ENCODE assay signal across 1 cellular context in the genomic region with DNA sequence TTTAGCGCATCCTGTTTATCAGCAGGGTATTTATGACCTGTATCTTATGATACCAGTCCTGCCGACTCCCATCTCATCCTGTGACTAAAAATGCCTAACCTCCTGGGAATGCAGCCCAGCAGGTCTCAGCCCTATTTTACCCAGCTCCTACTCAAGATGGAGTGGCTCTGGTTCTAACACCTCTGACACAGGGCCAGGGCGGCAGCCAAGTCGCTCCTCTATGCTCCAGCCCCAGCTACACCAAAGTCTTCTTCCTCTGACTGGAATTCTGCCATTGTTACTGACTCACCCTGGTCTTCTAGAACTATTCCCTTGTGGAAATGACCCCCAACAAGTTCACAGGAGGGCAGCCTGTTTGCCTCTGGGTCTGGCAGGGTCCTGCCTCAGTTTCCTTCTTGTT.
TF ChIP-seq lines count a peak whose summit lies in the region.

No MANE protein-coding gene starts in this region.

TF ChIP-seq in HCT116, 20 proteins besides CTCF, POLR2A, EP300 and RAD21:
- TF ChIP-seq REST (IDR thresholded peaks at IDR 0.05; ENCODE audit: low read depth) (no peak), YY1 (IDR thresholded peaks at IDR 0.05; ENCODE audit: extremely low read depth, insufficient replicate concordance, low read depth, low read length) (peak; percentile 51)
TF ChIP-seq in HCT116: peak in this region for 1.
